12 cellular contexts compared by ENCODE assay signal in the genomic region with DNA sequence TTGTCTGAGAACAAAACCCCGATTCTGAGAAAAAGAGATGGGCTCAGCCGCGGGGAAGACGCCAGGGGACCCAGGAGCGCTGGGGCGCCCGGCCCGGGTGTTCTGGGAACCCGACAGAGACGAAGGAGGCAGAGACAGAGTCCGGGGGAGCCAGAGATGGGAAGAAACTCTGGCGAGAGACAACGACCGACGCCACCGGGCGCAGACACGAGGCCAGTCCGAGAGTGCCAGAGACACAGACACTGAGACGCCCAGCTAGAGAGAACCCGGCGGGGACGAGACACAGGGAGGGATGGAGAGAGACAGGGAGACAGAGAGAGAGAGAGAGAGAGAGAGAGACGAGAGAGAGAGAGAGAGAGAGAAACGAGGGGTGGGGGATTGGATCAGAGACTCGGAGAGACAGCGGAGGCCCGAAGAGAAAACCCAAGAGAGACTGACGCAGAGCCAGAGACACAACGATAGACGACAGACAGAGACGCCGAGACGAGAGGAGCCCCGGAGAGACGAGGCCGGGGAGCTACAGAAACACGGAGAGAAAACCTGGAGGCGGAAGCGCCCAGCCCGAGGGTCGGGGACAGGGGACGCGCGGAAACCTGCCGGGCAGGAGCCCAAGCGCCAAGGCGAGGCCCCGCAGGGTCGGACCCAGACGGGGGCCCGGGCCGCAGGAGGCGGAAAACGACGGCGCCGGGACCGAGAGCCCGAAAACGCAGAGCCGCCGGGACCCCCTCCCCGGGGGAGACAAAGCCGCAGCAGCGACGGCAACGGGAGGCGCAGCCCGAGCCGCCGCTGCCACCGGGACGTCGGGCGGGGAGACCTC. TPM values are rescaled to one million over a fixed set of nuclear protein-coding genes. Genes with fewer than 3 reads are reported as not detected.
DNase-seq lines count a peak whose midpoint lies in the region; ATAC-seq and TF ChIP-seq lines count a peak whose summit lies in the region.
"Had no signal": no experiment of that assay in that cellular context is flagged by ENCODE, and none has a peak within 500 bp of the region (broad histone marks: within the 10 kb centered on the region; RNA-seq: fewer than 3 reads in every experiment).

No MANE protein-coding gene starts in this region.

- H2AFZ ChIP-seq in Karpas-422 (ENCODE audit: low read length): no peak overlapping the region

- TF ChIP-seq CTCF in A673 (conservative IDR thresholded peaks at IDR 0.05; ENCODE audit: low read depth, low read length): no peak
- no peak for TF ChIP-seq CTCF in natural killer cell (IDR thresholded peaks at IDR 0.05)

- no peaks in the 10 kb centered on the region for H3K79me2 ChIP-seq in Karpas-422 (ENCODE audit: low read length)

- H3K4me1 ChIP-seq in A673 (ENCODE audit: insufficient read depth, low read length, poor library complexity, severe bottlenecking): peaks cover 9% of the 10 kb centered on the region
- H3K4me1 ChIP-seq in Karpas-422 (ENCODE audit: low read length): no peaks in the 10 kb centered on the region

- H3K27me3 ChIP-seq in A673 (replicated peaks; ENCODE audit: insufficient read depth, low read depth, low read length, poor library complexity) (peaks cover 53% of the 10 kb centered on the region), Karpas-422 (ENCODE audit: low read length) (no peaks in the 10 kb centered on the region)

- peaks cover 8% of the 10 kb centered on the region in 2 donors for H3K4me1 Mint-ChIP-seq in natural killer cell

- no TSS peak for BruUV-seq in A673 (replicated peaks; lab: Mats Ljungman, UMichigan)

- H3K9me2 ChIP-seq in Karpas-422 (replicated peaks; ENCODE audit: insufficient read depth, low read length): no peaks in the 10 kb centered on the region

- H3K9me3 ChIP-seq in A673 (ENCODE audit: low read depth, low read length, poor library complexity, severe bottlenecking) (no peaks in the 10 kb centered on the region), Karpas-422 (ENCODE audit: low read length) (no peaks in the 10 kb centered on the region)

- H3K4me3 Mint-ChIP-seq in natural killer cell: peak overlapping the region; percentile 93

- H3K4me3 ChIP-seq in A673 (ENCODE audit: low read depth, low read length, poor library complexity, severe bottlenecking): peak overlapping the region; percentile 27
- no peak overlapping the region for H3K4me3 ChIP-seq in Karpas-422 (ENCODE audit: low read length)

- no peaks in the 10 kb centered on the region for H3K36me3 ChIP-seq in A673 (ENCODE audit: insufficient read depth, low read length, poor library complexity, severe bottlenecking)
- H3K36me3 ChIP-seq in Karpas-422 (ENCODE audit: insufficient read depth, low read length): no peaks in the 10 kb centered on the region

- no peak overlapping the region for H3K4me2 ChIP-seq in Karpas-422 (ENCODE audit: low read depth, low read length, poor library complexity, severe bottlenecking)

- no peaks in the 10 kb centered on the region for H3K9me3 Mint-ChIP-seq in natural killer cell

- no peaks in the 10 kb centered on the region for H4K20me1 ChIP-seq in Karpas-422 (ENCODE audit: insufficient read depth, low read depth, low read length)

- no peak overlapping the region for H3K9ac ChIP-seq in Karpas-422 (ENCODE audit: low read length)

- POLR2A ChIA-PET in A673 (lab: Charles Lee; ENCODE audit: low non-redundant PET): no interaction called here

- CTCF ChIA-PET in A673 (lab: Charles Lee): no interaction called here

- peaks cover 32 to 33% of the 10 kb centered on the region in 2 donors for H3K27me3 Mint-ChIP-seq in natural killer cell (ENCODE audit: low read depth in 2 of 2)

- ATAC-seq in natural killer cell (peak in 1 of 3 donors; percentile 32), GM18517 (IDR thresholded peaks at IDR 0.05; ENCODE audit: unreplicated experiment) (no peak)
- ATAC-seq: sciatic nerve had no signal

- peaks cover 7% of the 10 kb centered on the region for H3K36me3 Mint-ChIP-seq in natural killer cell

- intact Hi-C loops in A673 (cut with micrococcal nuclease; ENCODE audit: unreplicated experiment) (no loop called here), natural killer cell (cut with micrococcal nuclease) (no loop called here)

- H3K27ac ChIP-seq in A673 (ENCODE audit: low read depth, low read length, poor library complexity, severe bottlenecking) (no peak overlapping the region), Karpas-422 (ENCODE audit: low read length) (no peak overlapping the region)

- DNase-seq in A673 (ENCODE audit: low spot score): peak; percentile 17
- DNase-seq in EH (ENCODE audit: low read depth): peak; percentile 18
- DNase-seq in astrocyte of the hippocampus (ENCODE audit: low read depth, low spot score): peak; percentile 21
- no peak for DNase-seq in natural killer cell
- no peak for DNase-seq in NOMO-1 treated with DMSO at 0.1 percent for 48 hours (lab: John Stamatoyannopoulos, UW; ENCODE audit: unreplicated experiment)
- no peak for DNase-seq in Karpas-422
- DNase-seq in mucosa of gallbladder (ENCODE audit: low spot score): no peak
- DNase-seq: NCI-H1436 had no signal

- H3K27ac Mint-ChIP-seq in natural killer cell: no peak overlapping the region

RNA-seq across cellular contexts. Expression of a gene that starts 3.3 kb away (rescaled TPM):
- total RNA-seq in A673 (2021) (not detected in 2 replicates), natural killer cell (not detected), mucosa of gallbladder (0.37 TPM)
- not detected in 2 replicates for total RNA-seq in Karpas-422 (2014; rRNA removed; shearing (Covaris generic); ENCODE audit: low replicate concordance)
- total RNA-seq: aorta, glomerular endothelial cell, sciatic nerve had no signal

RNA-seq across cellular contexts. Expression of a gene that starts 53.7 kb away (rescaled TPM):
- total RNA-seq in A673 (2021): not detected in 2 replicates
- total RNA-seq in natural killer cell: not detected
- not detected in 2 replicates for total RNA-seq in Karpas-422 (2014; rRNA removed; shearing (Covaris generic); ENCODE audit: low replicate concordance)
- not detected for total RNA-seq in mucosa of gallbladder
- total RNA-seq: aorta, glomerular endothelial cell, sciatic nerve had no signal

Comparison
In these comparisons a context has a peak if more than half of its experiments do, and no peak if none do; other contexts are left out.
1. DNase-seq: peak in A673 (single experiment), EH (single experiment) and astrocyte of the hippocampus (single experiment); none in natural killer cell (single experiment), NOMO-1 treated with DMSO at 0.1 percent for 48 hours (single experiment), Karpas-422 (single experiment) and mucosa of gallbladder (single experiment).